8 cellular contexts compared by ENCODE assay signal in genomic region chr11:48109046-48109666, GRCh38.
DNase-seq lines count a peak whose midpoint lies in the region; ATAC-seq, FAIRE-seq and TF ChIP-seq lines count a peak whose summit lies in the region.

No MANE protein-coding gene starts in this region.

- ATAC-seq in stimulated activated effector memory CD8-positive, alpha-beta T cell treated with anti-CD3 and anti-CD28 coated beads, Interleukin-12 subunit alpha, Interleukin-12 subunit beta, amount 100 ng/mL, for 72 hours, result peak; percentile 27
- ATAC-seq in HG03565 (IDR thresholded peaks at IDR 0.05; ENCODE audit: unreplicated experiment), result no peak
- ATAC-seq in GM19452 (IDR thresholded peaks at IDR 0.05; ENCODE audit: unreplicated experiment), result no peak

- H3K9me3 ChIP-seq in CD4-positive, alpha-beta memory T cell (ENCODE audit: control insufficient read depth in 1 of 2, low read length in 2 of 2), result no peaks in the 10 kb centered on the region
- H3K9me3 ChIP-seq in ascending aorta (peaks cover 0 to 2% of the 10 kb centered on the region in 2 donors), iPS-20b (ENCODE audit: insufficient read depth, low read depth, low read length) (no peaks in the 10 kb centered on the region)

- peak overlapping the region; percentile 64 for H3K27ac ChIP-seq in CD4-positive, alpha-beta memory T cell (ENCODE audit: low read depth, low read length)
- H3K27ac ChIP-seq in ascending aorta, result no peak overlapping the region
- H3K27ac ChIP-seq in iPS-20b (ENCODE audit: low read length), result no peak overlapping the region

- no peaks in the 10 kb centered on the region for H3K27me3 ChIP-seq in CD4-positive, alpha-beta memory T cell (ENCODE audit: insufficient read depth, low read length)
- no peaks in the 10 kb centered on the region for H3K27me3 ChIP-seq in ascending aorta
- H3K27me3 ChIP-seq in iPS-20b (ENCODE audit: insufficient read depth, low read length), result no peaks in the 10 kb centered on the region

- CTCF ChIA-PET in CD4-positive, alpha-beta memory T cell (lab: Charles Lee; ENCODE audit: partially characterized antibody), result interaction anchor here (0.7 to 14.3 kb wide), 29 partner anchors 8 to 258 kb away, joined by 3 to 487 read pairs (median 5); partner anchors contain the start of gene PTPRJ

- no peak for TF ChIP-seq POLR2A in H54 (IDR thresholded peaks at IDR 0.05; ENCODE audit: low read depth, low read length)

- DNase-seq in CD4-positive, alpha-beta memory T cell, result peak; percentile 33 to 47 (median 40)
- DNase-seq in H54 (ENCODE audit: insufficient read length, low spot score) (peak; percentile 46), NCI-H526 (lab: John Stamatoyannopoulos, UW) (peak; percentile 86 to 88), ascending aorta (ENCODE audit: low spot score in 2 of 2) (no peak)
- DNase-seq in stimulated activated effector memory CD8-positive, alpha-beta T cell treated with anti-CD3 and anti-CD28 coated beads, Interleukin-12 subunit alpha, Interleukin-12 subunit beta, amount 100 ng/mL, for 72 hours (ENCODE audit: low spot score in 2 of 2), result peak in 1 of 2 donors; percentile 45

- peaks cover 4% of the 10 kb centered on the region for H3K36me3 ChIP-seq in CD4-positive, alpha-beta memory T cell (ENCODE audit: insufficient read depth, low read length)
- H3K36me3 ChIP-seq in ascending aorta, result no peaks in the 10 kb centered on the region
- no peaks in the 10 kb centered on the region for H3K36me3 ChIP-seq in iPS-20b (ENCODE audit: insufficient read depth, low read depth, low read length)

- FAIRE-seq in H54 (lab: Jason Lieb, UNC), result no peak

- intact Hi-C loops in CD4-positive, alpha-beta memory T cell (cut with micrococcal nuclease), result loop anchor here (2.0 to 5.0 kb wide), 2 partner anchors 54 to 127 kb away; partner anchors contain the start of gene PTPRJ
- intact Hi-C loops in ascending aorta (cut with DNase I), result loop anchor here (2.0 to 5.0 kb wide), 2 partner anchors 47 to 260 kb away; partner anchors contain the start of gene NUP160

- H3K27me3 Mint-ChIP-seq in CD4-positive, alpha-beta memory T cell, result no peaks in the 10 kb centered on the region

- peaks cover 36 to 53% (median 45%) of the 10 kb centered on the region in 4 donors for H3K4me1 Mint-ChIP-seq in CD4-positive, alpha-beta memory T cell
- peaks cover 56% of the 10 kb centered on the region for H3K4me1 Mint-ChIP-seq in stimulated activated effector memory CD8-positive, alpha-beta T cell treated with anti-CD3 and anti-CD28 coated beads, Interleukin-12 subunit alpha, Interleukin-12 subunit beta, amount 100 ng/mL, for 72 hours

- H3K9me3 Mint-ChIP-seq in CD4-positive, alpha-beta memory T cell, result peaks cover 0 to 2% (median 0%) of the 10 kb centered on the region in 8 donors
- no peaks in the 10 kb centered on the region for H3K9me3 Mint-ChIP-seq in stimulated activated effector memory CD8-positive, alpha-beta T cell treated with anti-CD3 and anti-CD28 coated beads, Interleukin-12 subunit alpha, Interleukin-12 subunit beta, amount 100 ng/mL, for 72 hours

- H3K4me1 ChIP-seq in CD4-positive, alpha-beta memory T cell (ENCODE audit: insufficient read depth, low read length), result peaks cover 50% of the 10 kb centered on the region
- peaks cover 4 to 9% of the 10 kb centered on the region in 2 donors for H3K4me1 ChIP-seq in ascending aorta
- peaks cover 12% of the 10 kb centered on the region for H3K4me1 ChIP-seq in iPS-20b (ENCODE audit: insufficient read depth, low read length)

- POLR2A ChIA-PET in CD4-positive, alpha-beta memory T cell (lab: Charles Lee; ENCODE audit: partially characterized antibody), result interaction anchor here (0.6 to 4.2 kb wide), 14 partner anchors 31 to 177 kb away, joined by 3 to 44 read pairs (median 6); no protein-coding TSS in a partner anchor

- H3K4me3 ChIP-seq in CD4-positive, alpha-beta memory T cell (ENCODE audit: low read length in 2 of 2), result peak overlapping the region in 1 of 2 donors; percentile 54
- peak overlapping the region in 1 of 2 donors; percentile 44 for H3K4me3 ChIP-seq in ascending aorta
- H3K4me3 ChIP-seq in iPS-20b (ENCODE audit: low read length), result no peak overlapping the region; the same call in 1 of the 2 replicates

- peak overlapping the region; percentile 52 to 90 (median 80) for H3K4me3 Mint-ChIP-seq in CD4-positive, alpha-beta memory T cell
- peak overlapping the region; percentile 47 for H3K4me3 Mint-ChIP-seq in stimulated activated effector memory CD8-positive, alpha-beta T cell treated with anti-CD3 and anti-CD28 coated beads, Interleukin-12 subunit alpha, Interleukin-12 subunit beta, amount 100 ng/mL, for 72 hours

- H3K36me3 Mint-ChIP-seq in CD4-positive, alpha-beta memory T cell, result peaks cover 12 to 16% of the 10 kb centered on the region in 2 donors
- H3K36me3 Mint-ChIP-seq in stimulated activated effector memory CD8-positive, alpha-beta T cell treated with anti-CD3 and anti-CD28 coated beads, Interleukin-12 subunit alpha, Interleukin-12 subunit beta, amount 100 ng/mL, for 72 hours, result peaks cover 33% of the 10 kb centered on the region

- H3K27ac Mint-ChIP-seq in CD4-positive, alpha-beta memory T cell, result peak overlapping the region; percentile 70 to 95 (median 88)
- H3K27ac Mint-ChIP-seq in stimulated activated effector memory CD8-positive, alpha-beta T cell treated with anti-CD3 and anti-CD28 coated beads, Interleukin-12 subunit alpha, Interleukin-12 subunit beta, amount 100 ng/mL, for 72 hours, result peak overlapping the region; percentile 38

- H3K9ac ChIP-seq in iPS-20b (ENCODE audit: low read depth, low read length), result peak overlapping the region; percentile 50; the same call in 1 of the 2 replicates

- peak; percentile 27 to 50 (median 48) for TF ChIP-seq CTCF in ascending aorta (IDR thresholded peaks at IDR 0.05)

Comparison
In these comparisons a context has a peak if more than half of its experiments do, and no peak if none do; other contexts are left out.
1. DNase-seq: peak in CD4-positive, alpha-beta memory T cell (5 of 5), H54 (single experiment) and NCI-H526 (2 of 2); none in ascending aorta (0 of 2).